Comparison of ENCODE assay signal across 9 cellular contexts in the genomic region with DNA sequence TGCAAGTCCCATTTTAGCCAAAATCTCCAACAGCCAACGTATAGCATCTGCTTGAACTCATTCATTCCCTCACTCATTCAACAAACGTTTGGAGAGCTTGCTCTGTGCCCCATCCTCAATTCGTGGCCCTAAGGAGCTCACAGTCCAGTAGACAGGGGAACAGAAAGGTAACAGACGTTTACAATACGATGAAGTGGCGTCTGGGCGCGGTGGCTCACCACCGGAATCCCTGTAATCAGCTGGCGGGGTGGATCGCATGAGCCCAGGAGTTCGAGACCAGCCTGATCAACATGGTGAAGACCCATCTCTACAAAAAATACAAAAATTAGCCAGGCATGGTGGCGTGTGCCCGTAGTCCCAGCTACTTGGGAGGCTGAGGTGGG. TPM values are rescaled to one million over a fixed set of nuclear protein-coding genes. Genes with fewer than 3 reads are reported as not detected.
A peak's percentile ranks its signal among the peaks of the same experiment; 100 is the strongest.
DNase-seq lines count a peak whose midpoint lies in the region; ATAC-seq, FAIRE-seq and TF ChIP-seq lines count a peak whose summit lies in the region.
"Had no signal": no experiment of that assay in that cellular context is flagged by ENCODE, and none has a peak within 500 bp of the region (broad histone marks: within the 10 kb centered on the region; RNA-seq: fewer than 3 reads in every experiment).

No MANE protein-coding gene starts in this region.

- peak overlapping the region; percentile 60 for H3K4me2 ChIP-seq in keratinocyte (ENCODE audit: control insufficient read depth, extremely low read depth, insufficient read depth, low read depth, low read length)

- H3K27ac Mint-ChIP-seq in activated T-cell treated with anti-CD3 and anti-CD28 coated beads, Interleukin-2, amount 50 U/mL, for 72 hours = peak overlapping the region; percentile 34
- peak overlapping the region; percentile 21 for H3K27ac Mint-ChIP-seq in activated T-helper 17 cell treated with anti-CD3 and anti-CD28 coated beads, Interleukin-2, amount 50 U/mL, for 72 hours

- H4K20me1 ChIP-seq in keratinocyte (ENCODE audit: control insufficient read depth, extremely low read depth, insufficient read depth, low read length) = no peaks in the 10 kb centered on the region

- H3K9me3 ChIP-seq in keratinocyte (ENCODE audit: control insufficient read depth, low read depth, low read length) = no peaks in the 10 kb centered on the region
- H3K9me3 ChIP-seq in thoracic aorta = no peaks in the 10 kb centered on the region

- no peak for TF ChIP-seq CTCF in keratinocyte (optimal IDR thresholded peaks at IDR 0.05 in 1 of 3, IDR thresholded peaks at IDR 0.05 in 1 of 3, conservative IDR thresholded peaks at IDR 0.05 in 1 of 3; ENCODE audit: extremely low read depth in 1 of 3, insufficient read depth in 2 of 3, low read length in 3 of 3)
- no peak for TF ChIP-seq CTCF in thoracic aorta (IDR thresholded peaks at IDR 0.05)

- ATAC-seq in activated T-cell treated with anti-CD3 and anti-CD28 coated beads, Interleukin-2, amount 50 U/mL, for 72 hours (replicated peaks in 1 of 2) = no peak
- ATAC-seq in activated T-helper 17 cell treated with anti-CD3 and anti-CD28 coated beads, Interleukin-2, amount 50 U/mL, for 72 hours (replicated peaks) = no peak
- ATAC-seq in thoracic aorta (ENCODE audit: insufficient number of reproducible peaks, low FRiP score, low read depth) = no peak

- intact Hi-C loops in head of caudate nucleus (cut with DNase I) = loop anchor here (2.0 kb wide), 1 partner anchor 44 kb away; a partner anchor contains a TSS

- peaks cover 12% of the 10 kb centered on the region for H3K79me2 ChIP-seq in keratinocyte (ENCODE audit: control insufficient read depth, insufficient read depth, low read length)

- dilution Hi-C loops in keratinocyte (cut with MboI; ENCODE audit: extremely low pct_ligation_motif_present, low sequenced_read_pairs) = no loop called here

- H3K4me3 ChIP-seq in keratinocyte (ENCODE audit: control insufficient read depth in 2 of 3, extremely low read depth in 1 of 3, insufficient read depth in 2 of 3, low read depth in 1 of 3, low read length in 3 of 3) (peak overlapping the region in 1 of 3 experiments; percentile 61), thoracic aorta (peak overlapping the region; percentile 60)
- H3K4me3 ChIP-seq: lung had no signal

- no peaks in the 10 kb centered on the region for H3K9me3 Mint-ChIP-seq in activated T-cell treated with anti-CD3 and anti-CD28 coated beads, Interleukin-2, amount 50 U/mL, for 72 hours
- H3K9me3 Mint-ChIP-seq in activated T-helper 17 cell treated with anti-CD3 and anti-CD28 coated beads, Interleukin-2, amount 50 U/mL, for 72 hours = no peaks in the 10 kb centered on the region

- DNase-seq in activated T-cell treated with anti-CD3 and anti-CD28 coated beads, Interleukin-2, amount 50 U/mL, for 72 hours = no peak
- DNase-seq in activated T-cell treated with anti-CD3 and anti-CD28 coated beads for 4 hours (no peak), keratinocyte (ENCODE audit: low read depth, low spot score) (no peak), thoracic aorta (ENCODE audit: low spot score) (no peak), NCI-H1092 (lab: John Stamatoyannopoulos, UW) (no peak), NCI-H1436 treated with DMSO at 0.1 percent for 48 hours (lab: John Stamatoyannopoulos, UW) (no peak), head of caudate nucleus (no peak)

- peaks cover 81% of the 10 kb centered on the region for H3K4me1 Mint-ChIP-seq in activated T-cell treated with anti-CD3 and anti-CD28 coated beads, Interleukin-2, amount 50 U/mL, for 72 hours (ENCODE audit: low read depth)
- H3K4me1 Mint-ChIP-seq in activated T-helper 17 cell treated with anti-CD3 and anti-CD28 coated beads, Interleukin-2, amount 50 U/mL, for 72 hours = peaks cover 27% of the 10 kb centered on the region

- H3K27me3 ChIP-seq in keratinocyte (ENCODE audit: control insufficient read depth, extremely low read depth, insufficient read depth, low read length) (no peaks in the 10 kb centered on the region), thoracic aorta (replicated peaks; ENCODE audit: insufficient read depth) (no peaks in the 10 kb centered on the region)

- H3K4me3 Mint-ChIP-seq in activated T-cell treated with anti-CD3 and anti-CD28 coated beads, Interleukin-2, amount 50 U/mL, for 72 hours = peak overlapping the region; percentile 69 to 74
- peak overlapping the region; percentile 71 for H3K4me3 Mint-ChIP-seq in activated T-helper 17 cell treated with anti-CD3 and anti-CD28 coated beads, Interleukin-2, amount 50 U/mL, for 72 hours

- H3K36me3 ChIP-seq in keratinocyte (ENCODE audit: control insufficient read depth in 2 of 2, extremely low read depth in 1 of 2, insufficient read depth in 2 of 2, low read length in 2 of 2) = no peaks in the 10 kb centered on the region
- no peaks in the 10 kb centered on the region for H3K36me3 ChIP-seq in thoracic aorta

- no peaks in the 10 kb centered on the region for H3K9me1 ChIP-seq in keratinocyte (ENCODE audit: control insufficient read depth, extremely low read depth, insufficient read depth, low read length)

- FAIRE-seq in keratinocyte (lab: Jason Lieb, UNC) = no peak

- H3K4me1 ChIP-seq in keratinocyte (ENCODE audit: control insufficient read depth, extremely low read depth, insufficient read depth, low read length) = peaks cover 13% of the 10 kb centered on the region
- H3K4me1 ChIP-seq in thoracic aorta (ENCODE audit: control insufficient read depth in 1 of 2, low read depth in 2 of 2) = peaks cover 5 to 13% of the 10 kb centered on the region in 2 donors

- peak overlapping the region; percentile 79 for H2AFZ ChIP-seq in keratinocyte (ENCODE audit: control insufficient read depth, low read length)

- H3K36me3 Mint-ChIP-seq in activated T-cell treated with anti-CD3 and anti-CD28 coated beads, Interleukin-2, amount 50 U/mL, for 72 hours (ENCODE audit: insufficient read depth in 2 of 2) = peaks cover 4 to 7% of the 10 kb centered on the region in 2 donors
- H3K36me3 Mint-ChIP-seq in activated T-helper 17 cell treated with anti-CD3 and anti-CD28 coated beads, Interleukin-2, amount 50 U/mL, for 72 hours (ENCODE audit: low read depth) = peaks cover 20% of the 10 kb centered on the region

- peak overlapping the region; percentile 9 for H3K9ac ChIP-seq in keratinocyte (ENCODE audit: control insufficient read depth, extremely low read depth, insufficient read depth, low read length)

- H3K27ac ChIP-seq in keratinocyte (ENCODE audit: control insufficient read depth, insufficient read depth, low read length) (no peak overlapping the region), thoracic aorta (peak overlapping the region; percentile 16 to 32)

- no peaks in the 10 kb centered on the region for H3K27me3 Mint-ChIP-seq in activated T-cell treated with anti-CD3 and anti-CD28 coated beads, Interleukin-2, amount 50 U/mL, for 72 hours (ENCODE audit: low read depth)
- no peaks in the 10 kb centered on the region for H3K27me3 Mint-ChIP-seq in activated T-helper 17 cell treated with anti-CD3 and anti-CD28 coated beads, Interleukin-2, amount 50 U/mL, for 72 hours

RNA-seq across cellular contexts. Expression of a gene that starts 0.8 kb away (rescaled TPM):
- total RNA-seq in activated T-cell treated with anti-CD3 and anti-CD28 coated beads, Interleukin-2, amount 50 U/mL, for 72 hours = 10 to 100 TPM; 64.5 to 81.5 TPM
- total RNA-seq in activated T-helper 17 cell treated with anti-CD3 and anti-CD28 coated beads, Interleukin-2, amount 50 U/mL, for 72 hours = 10 to 100 TPM; 40.2 to 65.4 TPM
- 1.3 to 3.4 TPM (median 2.8 TPM) in 3 replicates for polyA plus RNA-seq in keratinocyte
- 0.51 TPM for polyA plus RNA-seq in keratinocyte (2011; ENCODE audit: low read depth)
- 0.68 and 1.2 TPM in 2 replicates for polyA plus RNA-seq in keratinocyte (2011; cell fraction: cytosol; rRNA removed)
- 2.4 and 2.8 TPM in 2 replicates for polyA plus RNA-seq in keratinocyte (2011; cell fraction: nucleus; rRNA removed)
- polyA plus RNA-seq in keratinocyte (2012; ENCODE audit: low replicate concordance) = 0.61 and 3.7 TPM in 2 replicates
- polyA minus RNA-seq in keratinocyte = 1.0 to 7.8 TPM (median 2.2 TPM) in 3 replicates
- polyA minus RNA-seq in keratinocyte (2011; cell fraction: cytosol; rRNA and poly(A)+ RNA removed) = 0.96 TPM
- polyA minus RNA-seq in keratinocyte (2011; cell fraction: nucleus; rRNA and poly(A)+ RNA removed) = 0.70 and 1.2 TPM in 2 replicates
- total RNA-seq in thoracic aorta = under 1 TPM; 0.68 to 0.92 TPM

RNA-seq across cellular contexts. Expression of a gene that starts 12.7 kb away (rescaled TPM):
- total RNA-seq in activated T-cell treated with anti-CD3 and anti-CD28 coated beads, Interleukin-2, amount 50 U/mL, for 72 hours = 10 to 100 TPM; 18.5 to 18.8 TPM
- 10 to 100 TPM; 20.8 to 26.5 TPM for total RNA-seq in activated T-helper 17 cell treated with anti-CD3 and anti-CD28 coated beads, Interleukin-2, amount 50 U/mL, for 72 hours
- polyA plus RNA-seq in keratinocyte = 3.8 to 10.3 TPM (median 4.6 TPM) in 3 replicates
- polyA plus RNA-seq in keratinocyte (2011; ENCODE audit: low read depth) = 1.0 TPM
- 2.2 and 6.7 TPM in 2 replicates for polyA plus RNA-seq in keratinocyte (2011; cell fraction: cytosol; rRNA removed)
- polyA plus RNA-seq in keratinocyte (2011; cell fraction: nucleus; rRNA removed) = 18.5 and 27.1 TPM in 2 replicates
- polyA plus RNA-seq in keratinocyte (2012; ENCODE audit: low replicate concordance) = 4.2 and 4.5 TPM in 2 replicates
- 4.0 to 10.3 TPM (median 4.7 TPM) in 3 replicates for polyA minus RNA-seq in keratinocyte
- polyA minus RNA-seq in keratinocyte (2011; cell fraction: cytosol; rRNA and poly(A)+ RNA removed) = 8.4 TPM
- 3.0 and 8.1 TPM in 2 replicates for polyA minus RNA-seq in keratinocyte (2011; cell fraction: nucleus; rRNA and poly(A)+ RNA removed)
- 10 to 100 TPM; 24.0 to 29.6 TPM for total RNA-seq in thoracic aorta

RNA-seq across cellular contexts. Expression of a gene that starts 20.2 kb away (rescaled TPM):
- 1 to 10 TPM; 1.4 to 1.8 TPM for total RNA-seq in activated T-cell treated with anti-CD3 and anti-CD28 coated beads, Interleukin-2, amount 50 U/mL, for 72 hours
- 1 to 10 TPM; 1.5 to 2.6 TPM for total RNA-seq in activated T-helper 17 cell treated with anti-CD3 and anti-CD28 coated beads, Interleukin-2, amount 50 U/mL, for 72 hours
- 0.28 to 0.50 TPM (median 0.48 TPM) in 3 replicates for polyA plus RNA-seq in keratinocyte
- 0.17 TPM for polyA plus RNA-seq in keratinocyte (2011; ENCODE audit: low read depth)
- polyA plus RNA-seq in keratinocyte (2011; cell fraction: cytosol; rRNA removed) = 0.18 and 0.43 TPM in 2 replicates
- 0.22 and 0.44 TPM in 2 replicates for polyA plus RNA-seq in keratinocyte (2011; cell fraction: nucleus; rRNA removed)
- polyA plus RNA-seq in keratinocyte (2012; ENCODE audit: low replicate concordance) = 0.27 and 1.1 TPM in 2 replicates
- 0.16 to 0.20 TPM (median 0.16 TPM) in 3 replicates for polyA minus RNA-seq in keratinocyte
- not detected for polyA minus RNA-seq in keratinocyte (2011; cell fraction: cytosol; rRNA and poly(A)+ RNA removed)
- polyA minus RNA-seq in keratinocyte (2011; cell fraction: nucleus; rRNA and poly(A)+ RNA removed) = 0.63 and 0.78 TPM in 2 replicates
- 1 to 10 TPM; 2.6 to 3.1 TPM for total RNA-seq in thoracic aorta

RNA-seq across cellular contexts. Expression of a gene that starts 24.8 kb away (rescaled TPM):
- under 1 TPM; 0.17 to 0.23 TPM for total RNA-seq in activated T-cell treated with anti-CD3 and anti-CD28 coated beads, Interleukin-2, amount 50 U/mL, for 72 hours
- total RNA-seq in activated T-helper 17 cell treated with anti-CD3 and anti-CD28 coated beads, Interleukin-2, amount 50 U/mL, for 72 hours = under 1 TPM; 0.26 to 0.41 TPM
- 0.02 to 0.03 TPM in 2 of 3 replicates, not detected in the other for polyA plus RNA-seq in keratinocyte
- polyA plus RNA-seq in keratinocyte (2011; ENCODE audit: low read depth) = not detected
- not detected in 2 replicates for polyA plus RNA-seq in keratinocyte (2011; cell fraction: cytosol; rRNA removed)
- polyA plus RNA-seq in keratinocyte (2011; cell fraction: nucleus; rRNA removed) = 0.09 TPM in 1 of 2 replicates, not detected in the other
- polyA plus RNA-seq in keratinocyte (2012; ENCODE audit: low replicate concordance) = 0.05 and 0.08 TPM in 2 replicates
- polyA minus RNA-seq in keratinocyte = not detected in 3 replicates
- polyA minus RNA-seq in keratinocyte (2011; cell fraction: cytosol; rRNA and poly(A)+ RNA removed) = not detected
- polyA minus RNA-seq in keratinocyte (2011; cell fraction: nucleus; rRNA and poly(A)+ RNA removed) = not detected in 2 replicates
- total RNA-seq in thoracic aorta = not detected

RNA-seq across cellular contexts. Expression of a gene that starts 33.1 kb away (rescaled TPM):
- total RNA-seq in activated T-cell treated with anti-CD3 and anti-CD28 coated beads, Interleukin-2, amount 50 U/mL, for 72 hours = 10 to 100 TPM; 12.8 to 16.9 TPM
- total RNA-seq in activated T-helper 17 cell treated with anti-CD3 and anti-CD28 coated beads, Interleukin-2, amount 50 U/mL, for 72 hours = 1 to 10 TPM; 6.7 to 8.0 TPM
- polyA plus RNA-seq in keratinocyte = 3.2 to 6.3 TPM (median 6.1 TPM) in 3 replicates
- 1.5 TPM for polyA plus RNA-seq in keratinocyte (2011; ENCODE audit: low read depth)
- 5.5 and 6.4 TPM in 2 replicates for polyA plus RNA-seq in keratinocyte (2011; cell fraction: cytosol; rRNA removed)
- 5.3 and 7.8 TPM in 2 replicates for polyA plus RNA-seq in keratinocyte (2011; cell fraction: nucleus; rRNA removed)
- polyA plus RNA-seq in keratinocyte (2012; ENCODE audit: low replicate concordance) = 6.6 and 7.8 TPM in 2 replicates
- polyA minus RNA-seq in keratinocyte = 7.5 to 16.3 TPM (median 9.2 TPM) in 3 replicates
- 5.2 TPM for polyA minus RNA-seq in keratinocyte (2011; cell fraction: cytosol; rRNA and poly(A)+ RNA removed)
- polyA minus RNA-seq in keratinocyte (2011; cell fraction: nucleus; rRNA and poly(A)+ RNA removed) = 3.7 and 4.8 TPM in 2 replicates
- total RNA-seq in thoracic aorta = 1 to 10 TPM; 3.3 to 4.1 TPM

Comparison
In these comparisons a context has a peak if more than half of its experiments do, and no peak if none do; other contexts are left out.
1. RNA of a gene that starts 0.8 kb away (total RNA-seq): 64.5 to 81.5 TPM in activated T-cell treated with anti-CD3 and anti-CD28 coated beads, Interleukin-2, amount 50 U/mL, for 72 hours and 40.2 to 65.4 TPM in activated T-helper 17 cell treated with anti-CD3 and anti-CD28 coated beads, Interleukin-2, amount 50 U/mL, for 72 hours; 0.68 to 0.92 TPM in thoracic aorta; every median in the first group is over 10 times any median in the second.